ENCODE assay signal across 1 cellular context in genomic region chr12:109460538-109460937, GRCh38.
TF ChIP-seq lines count a peak whose summit lies in the region.

No MANE protein-coding gene starts in this region.

TF ChIP-seq in HEK293T, 16 proteins besides CTCF, POLR2A, EP300 and RAD21 (continued from another document):
- TF ChIP-seq FOXA1 (IDR thresholded peaks at IDR 0.05) (no peak), ELF4 (IDR thresholded peaks at IDR 0.05) (no peak)
